ENCODE assay signal across 29 cellular contexts in the genomic region with DNA sequence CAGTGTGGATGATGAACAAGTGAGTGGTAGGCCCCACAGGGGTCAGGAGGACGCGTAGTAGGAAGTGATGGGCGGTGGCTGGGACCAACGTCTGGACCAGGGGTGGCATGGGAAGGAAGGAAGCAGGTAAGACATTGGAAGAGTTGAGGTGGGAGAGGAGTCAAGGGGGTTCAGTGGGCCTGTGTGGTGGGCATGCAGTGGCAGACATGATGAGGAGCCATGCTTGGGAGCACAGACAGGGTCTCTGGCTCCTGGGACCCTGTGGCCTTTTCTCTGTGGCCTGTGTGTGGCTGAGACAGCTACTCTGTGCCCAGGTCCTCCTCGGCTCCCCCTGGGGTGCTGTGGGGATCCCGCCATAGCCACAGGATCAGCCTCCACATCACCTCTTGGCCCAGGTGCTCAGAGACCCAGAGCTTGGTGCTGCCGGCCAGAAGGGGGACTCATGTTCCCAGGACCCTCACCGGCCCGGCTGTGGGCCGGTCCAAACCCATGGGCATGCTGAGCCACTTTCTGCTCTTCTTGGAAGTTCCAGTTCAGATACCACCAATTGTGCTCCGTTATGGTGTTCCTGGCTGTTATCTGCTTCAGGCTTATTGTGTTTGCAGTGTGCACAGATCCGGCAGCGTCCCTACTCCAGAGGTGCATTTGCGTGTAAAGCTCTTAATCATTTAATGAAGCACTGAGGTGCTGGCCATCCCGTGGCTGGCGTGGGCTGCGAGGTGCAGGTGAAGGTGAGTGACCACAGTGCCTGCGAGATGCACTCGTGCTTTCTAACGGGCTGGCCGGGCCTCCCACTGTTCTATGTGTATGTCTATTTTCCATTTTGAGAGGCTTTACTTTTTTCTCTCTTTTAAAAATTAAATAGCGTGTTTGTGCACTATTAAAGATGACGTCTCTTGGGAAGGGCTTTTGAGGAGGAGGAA.
"Had no signal": no experiment of that assay in that cellular context is flagged by ENCODE, and none has a peak within 500 bp of the region (broad histone marks: within the 10 kb centered on the region; RNA-seq: fewer than 3 reads in every experiment).

No MANE protein-coding gene starts in this region.

- H3K36me3 Mint-ChIP-seq: mesothelial cell of epicardium had no signal

- H3K4me3 ChIP-seq: esophagus squamous epithelium, heart right ventricle, left lung, lung, mucosa of descending colon, right lobe of liver, smooth muscle cell, stomach, tibial nerve, upper lobe of left lung had no signal

- H3K9me3 Mint-ChIP-seq: effector memory CD8-positive, alpha-beta T cell; mesothelial cell of epicardium had no signal

- H3K9me3 ChIP-seq: esophagus squamous epithelium, left lung, mucosa of descending colon, right lobe of liver, upper lobe of left lung had no signal

- H3K27ac ChIP-seq: esophagus squamous epithelium, heart right ventricle, left lung, parathyroid adenoma, right lobe of liver, stomach, tibial nerve, upper lobe of left lung had no signal

- H3K36me3 ChIP-seq: esophagus squamous epithelium, heart right ventricle, left lung, right lobe of liver, stomach, tibial nerve, upper lobe of left lung had no signal

- H3K27ac Mint-ChIP-seq: effector memory CD8-positive, alpha-beta T cell; mesothelial cell of epicardium; nephron progenitor cell; progenitor cell of endocrine pancreas had no signal

- H3K27me3 ChIP-seq: right lobe of liver, tibial nerve, upper lobe of left lung had no signal

- H2AFZ ChIP-seq: parathyroid adenoma had no signal

- H3K4me2 ChIP-seq: smooth muscle cell had no signal

- H3K4me3 Mint-ChIP-seq: effector memory CD8-positive, alpha-beta T cell; mesothelial cell of epicardium; naive B cell; nephron progenitor cell had no signal

- H3K4me1 ChIP-seq: esophagus squamous epithelium, heart right ventricle, left lung, parathyroid adenoma, right lobe of liver, stomach, tibial nerve, upper lobe of left lung had no signal

- H3K4me1 Mint-ChIP-seq: mesothelial cell of epicardium, naive B cell, nephron progenitor cell had no signal

- H3K9ac ChIP-seq: parathyroid adenoma had no signal

- ATAC-seq: effector memory CD8-positive, alpha-beta T cell; heart right ventricle; left cardiac atrium; left lung; mucosa of descending colon had no signal

- DNase-seq: cortex of kidney; effector memory CD8-positive, alpha-beta T cell; erythroblast; esophagus squamous epithelium; foreskin melanocyte; glutamatergic neuron; heart right ventricle; hippocampal formation; left cardiac atrium; left lung; mesenchymal stem cell; mucosa of descending colon; naive B cell; nephron progenitor cell; occipital lobe; right lobe of liver; stimulated activated CD4-positive, alpha-beta T cell treated with anti-CD3 and anti-CD28 coated beads, Interleukin-12 subunit alpha, Interleukin-12 subunit beta, amount 100 ng/mL, for 4 hours; stimulated activated CD4-positive, alpha-beta T cell treated with anti-CD3 and anti-CD28 coated beads, Interleukin-1b, Interleukin-23, amount 100 ng/mL, for 48 hours; stimulated activated CD4-positive, alpha-beta T cell treated with anti-CD3 and anti-CD28 coated beads, Interleukin-4, amount 100 ng/mL, for 1 hour; stimulated activated CD8-positive, alpha-beta memory T cell treated with anti-CD3 and anti-CD28 coated beads, Interleukin-4, amount 100 ng/mL, for 48 hours; stimulated activated naive CD4-positive, alpha-beta T cell treated with Interleukin-2 at 50 U/mL for 16 hours; stomach had no signal
